ENCODE assay signal across 1 cellular context in genomic region chr5:69492391-69493234, GRCh38.
TF ChIP-seq lines count a peak whose summit lies in the region.

A gene with protein sequence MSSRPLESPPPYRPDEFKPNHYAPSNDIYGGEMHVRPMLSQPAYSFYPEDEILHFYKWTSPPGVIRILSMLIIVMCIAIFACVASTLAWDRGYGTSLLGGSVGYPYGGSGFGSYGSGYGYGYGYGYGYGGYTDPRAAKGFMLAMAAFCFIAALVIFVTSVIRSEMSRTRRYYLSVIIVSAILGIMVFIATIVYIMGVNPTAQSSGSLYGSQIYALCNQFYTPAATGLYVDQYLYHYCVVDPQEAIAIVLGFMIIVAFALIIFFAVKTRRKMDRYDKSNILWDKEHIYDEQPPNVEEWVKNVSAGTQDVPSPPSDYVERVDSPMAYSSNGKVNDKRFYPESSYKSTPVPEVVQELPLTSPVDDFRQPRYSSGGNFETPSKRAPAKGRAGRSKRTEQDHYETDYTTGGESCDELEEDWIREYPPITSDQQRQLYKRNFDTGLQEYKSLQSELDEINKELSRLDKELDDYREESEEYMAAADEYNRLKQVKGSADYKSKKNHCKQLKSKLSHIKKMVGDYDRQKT (plus strand): TSS chr5:69492790. CDS start chr5:69504245, 11,455 bp downstream.

TF ChIP-seq in HCT116, 20 proteins besides CTCF, POLR2A, EP300 and RAD21 (continued from another document):
- TF ChIP-seq REST (IDR thresholded peaks at IDR 0.05; ENCODE audit: low read depth) (no peak), JUND (IDR thresholded peaks at IDR 0.05) (no peak), YY1 (IDR thresholded peaks at IDR 0.05; ENCODE audit: extremely low read depth, insufficient replicate concordance, low read depth, low read length) (peak; percentile 33)
